ENCODE assay signal across 7 cellular contexts in the genomic region with DNA sequence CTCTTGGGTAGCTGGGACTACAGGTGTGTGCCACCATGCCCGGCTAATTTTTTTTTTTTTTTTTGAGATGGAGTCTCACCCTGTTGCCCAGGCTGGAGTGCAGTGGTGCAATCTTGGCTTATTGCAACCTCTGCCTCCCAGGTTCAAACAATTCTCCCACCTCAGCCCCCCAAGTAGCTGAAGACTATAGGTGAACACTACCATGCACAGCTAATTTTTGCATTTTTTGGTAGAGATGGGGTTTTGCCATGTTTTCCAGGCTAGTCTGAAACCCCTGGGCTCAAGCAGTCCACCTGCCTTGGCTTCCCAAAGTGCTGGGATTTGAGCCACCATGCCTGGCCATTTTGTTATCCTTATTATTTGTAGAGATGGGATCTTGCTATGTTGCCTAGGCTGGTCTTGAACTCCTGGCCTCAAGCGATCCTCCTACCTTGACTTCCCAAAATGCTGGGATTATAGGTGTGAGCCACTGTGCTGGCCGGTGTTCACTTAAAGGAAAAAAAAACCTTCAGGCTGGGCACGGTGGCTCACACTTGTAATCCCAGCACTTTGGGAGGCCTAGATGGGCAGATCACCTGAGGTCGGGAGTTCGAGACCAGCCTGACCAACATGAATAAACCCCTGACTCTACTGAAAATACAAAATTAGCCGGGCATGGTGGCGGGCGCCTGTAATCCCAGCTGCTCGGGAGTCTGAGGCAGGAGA. TPM values are rescaled to one million over a fixed set of nuclear protein-coding genes. Genes with fewer than 3 reads are reported as not detected.
"Had no signal": no experiment of that assay in that cellular context is flagged by ENCODE, and none has a peak within 500 bp of the region (broad histone marks: within the 10 kb centered on the region; RNA-seq: fewer than 3 reads in every experiment).

No MANE protein-coding gene starts in this region.

RNA-seq across cellular contexts. Expression of gene RIMBP3C, which starts 29.9 kb away (rescaled TPM):
- total RNA-seq: esophagus muscularis mucosa, mammary epithelial cell had no signal
- polyA plus RNA-seq: heart left ventricle, hepatocyte had no signal

RNA-seq across cellular contexts. Expression of gene CCDC116, which starts 51.4 kb away (rescaled TPM):
- total RNA-seq: frontal cortex, mononuclear cell had no signal
- polyA plus RNA-seq: naive thymus-derived CD4-positive, alpha-beta T cell had no signal
